ENCODE assay signal across 16 cellular contexts in genomic region chr5:72123764-72124163, GRCh38. TPM values are rescaled to one million over a fixed set of nuclear protein-coding genes. Genes with fewer than 3 reads are reported as not detected.
DNase-seq lines count a peak whose midpoint lies in the region; ATAC-seq and TF ChIP-seq lines count a peak whose summit lies in the region.
"Had no signal": no experiment of that assay in that cellular context is flagged by ENCODE, and none has a peak within 500 bp of the region (broad histone marks: within the 10 kb centered on the region; RNA-seq: fewer than 3 reads in every experiment).

No MANE protein-coding gene starts in this region.

- no peak overlapping the region for H3K4me3 Mint-ChIP-seq in chondrocyte (ENCODE audit: unreplicated experiment)
- H3K4me3 Mint-ChIP-seq: CD4-positive, alpha-beta memory T cell had no signal

- H3K9me3 ChIP-seq in thoracic aorta (no peaks in the 10 kb centered on the region), stomach (no peaks in the 10 kb centered on the region)

- no peaks in the 10 kb centered on the region for H3K9me3 Mint-ChIP-seq in chondrocyte (ENCODE audit: low read depth)

- H3K27me3 ChIP-seq in thoracic aorta (replicated peaks; ENCODE audit: insufficient read depth) (no peaks in the 10 kb centered on the region), stomach (peaks cover 0 to 4% (median 0%) of the 10 kb centered on the region in 3 donors)

- TF ChIP-seq CTCF in chondrocyte (IDR thresholded peaks at IDR 0.05): no peak
- TF ChIP-seq CTCF in thoracic aorta (IDR thresholded peaks at IDR 0.05): no peak
- TF ChIP-seq CTCF in GM10266 (IDR thresholded peaks at IDR 0.05; ENCODE audit: control insufficient read depth, insufficient read depth, low read depth, missing control alignments): no peak
- TF ChIP-seq CTCF in stomach (IDR thresholded peaks at IDR 0.05): no peak

- H3K4me3 ChIP-seq in thoracic aorta (no peak overlapping the region), stomach (no peak overlapping the region)

- peak overlapping the region; percentile 78 for H3K27ac Mint-ChIP-seq in chondrocyte (ENCODE audit: unreplicated experiment)
- H3K27ac Mint-ChIP-seq: CD4-positive, alpha-beta memory T cell had no signal

- H3K36me3 ChIP-seq in thoracic aorta (peaks cover 6% of the 10 kb centered on the region), stomach (peaks cover 0 to 14% (median 7%) of the 10 kb centered on the region in 4 donors)

- intact Hi-C loops in stomach (cut with DNase I; ENCODE audit: low total_unique reads): no loop called here

- peaks cover 36% of the 10 kb centered on the region for H3K36me3 Mint-ChIP-seq in chondrocyte (ENCODE audit: low read depth)
- H3K36me3 Mint-ChIP-seq: CD4-positive, alpha-beta memory T cell had no signal

- H3K27ac ChIP-seq in thoracic aorta: peak overlapping the region; percentile 66 to 97
- H3K27ac ChIP-seq in stomach: no peak overlapping the region

- no peak for TF ChIP-seq EP300 in stomach (IDR thresholded peaks at IDR 0.05)

- H3K4me1 Mint-ChIP-seq in chondrocyte (ENCODE audit: low read depth): peaks cover 62% of the 10 kb centered on the region
- H3K4me1 Mint-ChIP-seq: CD4-positive, alpha-beta memory T cell had no signal

- WGBS in stomach, 5 donors: 83 to 90% (median 87%) methylated on average over 6 of the region's 6 CpGs

- peaks cover 41 to 99% of the 10 kb centered on the region in 2 donors for H3K4me1 ChIP-seq in thoracic aorta (ENCODE audit: control insufficient read depth in 1 of 2, low read depth in 2 of 2)
- peaks cover 0 to 47% (median 10%) of the 10 kb centered on the region in 4 donors for H3K4me1 ChIP-seq in stomach

- TF ChIP-seq POLR2A in stomach (IDR thresholded peaks at IDR 0.05): no peak

- DNase-seq in NCI-H1436 (lab: John Stamatoyannopoulos, UW): peak; percentile 95
- no peak for DNase-seq in NCI-H1436 treated with DMSO at 0.1 percent for 48 hours (lab: John Stamatoyannopoulos, UW)
- DNase-seq in NCI-H69 (lab: John Stamatoyannopoulos, UW): peak; percentile 81
- no peak for DNase-seq in chondrocyte (ENCODE audit: low spot score)
- no peak for DNase-seq in thoracic aorta (ENCODE audit: low spot score)
- DNase-seq in GM10266 (ENCODE audit: extremely low spot score): no peak
- no peak for DNase-seq in mesenteric fat pad (ENCODE audit: low spot score)
- no peak for DNase-seq in stomach
- DNase-seq: 8988T; Calu3; CD4-positive, alpha-beta memory T cell; DMS53; HCEC 1CT; NCI-H2081 treated with DMSO at 0.1 percent for 48 hours; NCI-H345; NCI-H526 had no signal

- ATAC-seq in thoracic aorta (ENCODE audit: insufficient number of reproducible peaks, low FRiP score, low read depth): no peak

- H3K27me3 Mint-ChIP-seq in chondrocyte (ENCODE audit: low read depth): no peaks in the 10 kb centered on the region

RNA-seq across cellular contexts. Expression of gene MAP1B, which starts 16.5 kb away (rescaled TPM):
- total RNA-seq in chondrocyte (316 to 411 TPM (median 409 TPM) in 3 replicates), thoracic aorta (1,000 to 10,000 TPM in 1 of 2 donors, 100 to 1,000 TPM in 1; 616 to 1,045 TPM), mesenteric fat pad (121 TPM), stomach (100 to 1,000 TPM in 2 of 5 donors, 10 to 100 TPM in 3; 10.4 to 985 (median 98.6) TPM)
- 1 to 10 TPM; 2.1 to 3.1 (median 2.4) TPM for polyA plus RNA-seq in stomach
- total RNA-seq: CD4-positive, alpha-beta memory T cell had no signal

Comparison
In these comparisons a context has a peak if more than half of its experiments do, and no peak if none do; other contexts are left out.
1. DNase-seq: peak in NCI-H1436 (single experiment) and NCI-H69 (single experiment); none in NCI-H1436 treated with DMSO at 0.1 percent for 48 hours (single experiment), chondrocyte (single experiment), thoracic aorta (single experiment), GM10266 (single experiment), mesenteric fat pad (single experiment) and stomach (single experiment).
2. H3K27ac ChIP-seq: peak in thoracic aorta (2 of 2); none in stomach (0 of 5).